In the genomic region with DNA sequence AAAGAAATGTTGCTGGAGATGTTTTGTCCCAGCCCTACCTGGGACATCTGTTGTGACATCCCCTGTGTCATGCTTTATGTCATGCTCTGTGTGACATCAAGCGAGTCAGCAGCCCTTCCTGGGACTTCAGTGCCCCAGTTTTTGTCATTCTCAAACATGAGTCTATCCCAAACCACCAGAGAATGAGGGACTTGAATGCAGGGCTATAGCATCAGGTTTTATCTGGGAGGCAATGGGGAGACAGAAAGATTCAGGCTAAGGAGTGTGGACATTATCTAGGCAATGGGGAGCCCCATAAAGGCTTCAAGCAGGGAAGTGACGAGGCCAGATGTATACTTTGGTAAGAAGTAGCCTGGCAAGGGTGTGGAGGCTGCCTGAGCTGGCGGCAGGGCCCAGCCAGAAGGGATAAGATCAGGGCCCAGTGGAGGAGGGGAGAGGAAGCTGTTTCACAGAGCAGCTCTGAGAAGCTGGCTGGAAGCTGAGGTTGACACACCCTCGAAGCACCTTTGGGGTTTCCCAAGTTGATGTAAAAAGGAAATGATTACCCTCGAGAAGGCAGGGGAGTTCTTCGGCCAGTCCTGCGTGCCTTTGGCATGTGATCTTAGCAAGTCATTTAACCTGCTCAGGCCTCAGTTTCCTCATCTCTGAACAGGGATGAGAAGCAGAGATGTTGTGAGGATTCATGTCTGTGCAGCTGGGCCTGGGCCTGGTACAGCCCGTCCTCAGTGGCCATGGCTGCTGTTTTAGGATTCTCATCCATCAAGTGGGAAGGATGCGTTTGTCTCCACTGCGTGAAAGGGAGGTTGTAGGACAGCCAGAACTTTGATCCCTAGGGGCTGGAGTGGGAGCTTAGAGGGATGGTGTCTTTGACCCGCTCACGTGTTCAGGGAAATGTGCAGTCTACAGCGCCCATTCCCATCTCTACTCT, we compare ENCODE assay signal across 7 cellular contexts. TPM values are rescaled to one million over a fixed set of nuclear protein-coding genes. Genes with fewer than 3 reads are reported as not detected.
DNase-seq lines count a peak whose midpoint lies in the region; ATAC-seq and TF ChIP-seq lines count a peak whose summit lies in the region.

No MANE protein-coding gene starts in this region.

- H3K36me3 Mint-ChIP-seq in activated naive CD8-positive, alpha-beta T cell treated with anti-CD3 and anti-CD28 coated beads, Interleukin-2, amount 50 U/mL, for 24 hours (ENCODE audit: low read depth), result peaks cover 8% of the 10 kb centered on the region

- no peak for TF ChIP-seq EP300 in stomach (IDR thresholded peaks at IDR 0.05)

- H3K4me3 Mint-ChIP-seq in activated naive CD8-positive, alpha-beta T cell treated with anti-CD3 and anti-CD28 coated beads, Interleukin-2, amount 50 U/mL, for 24 hours, result peak overlapping the region; percentile 15

- 54 to 71% (median 59%) methylated on average over 13 of the region's 13 CpGs for WGBS in stomach, 5 donors

- peak overlapping the region; percentile 93 for H3K27ac Mint-ChIP-seq in activated naive CD8-positive, alpha-beta T cell treated with anti-CD3 and anti-CD28 coated beads, Interleukin-2, amount 50 U/mL, for 24 hours

- H3K4me1 ChIP-seq in mucosa of rectum (ENCODE audit: control insufficient read depth in 2 of 2, insufficient read depth in 2 of 2, low read length in 2 of 2), result peaks cover 31 to 34% of the 10 kb centered on the region in 2 donors
- peaks cover 29 to 85% (median 53%) of the 10 kb centered on the region in 4 donors for H3K4me1 ChIP-seq in stomach

- ATAC-seq in GM18909 (IDR thresholded peaks at IDR 0.05; ENCODE audit: poor library complexity, unreplicated experiment) (peak; percentile 76), HG02981 (IDR thresholded peaks at IDR 0.05; ENCODE audit: unreplicated experiment) (peak; percentile 79)
- ATAC-seq in activated naive CD8-positive, alpha-beta T cell treated with anti-CD3 and anti-CD28 coated beads, Interleukin-2, amount 50 U/mL, for 24 hours, result peak; percentile 93

- H3K27ac ChIP-seq in mucosa of rectum (ENCODE audit: low read depth in 2 of 2, low read length in 2 of 2) (peak overlapping the region; percentile 46 to 52), stomach (peak overlapping the region; percentile 17 to 84 (median 64))

- peaks cover 77% of the 10 kb centered on the region for H3K4me1 Mint-ChIP-seq in activated naive CD8-positive, alpha-beta T cell treated with anti-CD3 and anti-CD28 coated beads, Interleukin-2, amount 50 U/mL, for 24 hours

- H3K9me3 ChIP-seq in mucosa of rectum (ENCODE audit: control insufficient read depth in 2 of 2, low read length in 2 of 2), result no peaks in the 10 kb centered on the region
- H3K9me3 ChIP-seq in stomach, result no peaks in the 10 kb centered on the region

- peak overlapping the region in 1 of 2 donors; percentile 13 for H3K4me3 ChIP-seq in mucosa of rectum (ENCODE audit: low read length in 2 of 2)
- no peak overlapping the region for H3K4me3 ChIP-seq in stomach

- intact Hi-C loops in stomach (cut with DNase I; ENCODE audit: low total_unique reads), result no loop called here

- no peak for TF ChIP-seq POLR2A in stomach (IDR thresholded peaks at IDR 0.05)

- TF ChIP-seq CTCF in stomach (IDR thresholded peaks at IDR 0.05), result no peak

- H3K27me3 Mint-ChIP-seq in activated naive CD8-positive, alpha-beta T cell treated with anti-CD3 and anti-CD28 coated beads, Interleukin-2, amount 50 U/mL, for 24 hours, result no peaks in the 10 kb centered on the region

- peak overlapping the region in 1 of 2 donors; percentile 16 for H3K9ac ChIP-seq in mucosa of rectum (ENCODE audit: low read depth in 1 of 2, low read length in 2 of 2)

- H3K27me3 ChIP-seq in mucosa of rectum (ENCODE audit: control insufficient read depth in 2 of 2, insufficient read depth in 2 of 2, low read length in 2 of 2) (no peaks in the 10 kb centered on the region), stomach (no peaks in the 10 kb centered on the region)

- peak; percentile 31 for DNase-seq in SW480 (ENCODE audit: low spot score)
- DNase-seq in activated naive CD8-positive, alpha-beta T cell treated with anti-CD3 and anti-CD28 coated beads, Interleukin-2, amount 50 U/mL, for 24 hours, result peak; percentile 73
- peak; percentile 75 for DNase-seq in stomach
- DNase-seq in NCI-H510A (lab: John Stamatoyannopoulos, UW), result no peak

- H3K9me3 Mint-ChIP-seq in activated naive CD8-positive, alpha-beta T cell treated with anti-CD3 and anti-CD28 coated beads, Interleukin-2, amount 50 U/mL, for 24 hours, result no peaks in the 10 kb centered on the region

- H3K36me3 ChIP-seq in mucosa of rectum (ENCODE audit: control insufficient read depth in 2 of 2, insufficient read depth in 2 of 2, low read length in 2 of 2), result no peaks in the 10 kb centered on the region
- H3K36me3 ChIP-seq in stomach, result peaks cover 6 to 17% (median 16%) of the 10 kb centered on the region in 4 donors

RNA-seq across cellular contexts. Expression of a gene that starts 34.3 kb away (rescaled TPM):
- total RNA-seq in stomach, result 1 to 10 TPM in 3 of 5 donors, under 1 TPM in 1, not detected in 1; 0.45 to 6.2 (median 1.9) TPM
- 1 to 10 TPM; 1.5 to 3.8 (median 3.2) TPM for polyA plus RNA-seq in stomach

RNA-seq across cellular contexts. Expression of a gene that starts 49.2 kb away (rescaled TPM):
- total RNA-seq in stomach, result 10 to 100 TPM; 15.2 to 37.5 (median 24.6) TPM
- polyA plus RNA-seq in stomach, result 10 to 100 TPM; 10.4 to 17.1 (median 14.4) TPM

RNA-seq across cellular contexts. Expression of a gene that starts 57.4 kb away (rescaled TPM):
- 10 to 100 TPM; 30.8 to 66.8 (median 36.2) TPM for total RNA-seq in stomach
- polyA plus RNA-seq in stomach, result 10 to 100 TPM; 19.4 to 23.0 (median 20.0) TPM
